ENCODE assay signal across 20 cellular contexts in genomic region chr6:19643713-19644112, GRCh38.
DNase-seq lines count a peak whose midpoint lies in the region; ATAC-seq, FAIRE-seq and TF ChIP-seq lines count a peak whose summit lies in the region.
"Had no signal": no experiment of that assay in that cellular context is flagged by ENCODE, and none has a peak within 500 bp of the region (broad histone marks: within the 10 kb centered on the region; RNA-seq: fewer than 3 reads in every experiment).

No MANE protein-coding gene starts in this region.

- H3K4me3 Mint-ChIP-seq in stimulated activated naive B cell treated with anti-CD40 and anti-IgM and Interleukin-4, amounts not matched to agents 10 μg/mL and 1 μg/mL and 100 μg/mL, for 72 hours: no peak overlapping the region
- H3K4me3 Mint-ChIP-seq: B cell; CD4-positive, alpha-beta T cell; CD8-positive, alpha-beta T cell had no signal

- H3K27ac ChIP-seq in GM12878 (ENCODE audit: control insufficient read depth, insufficient read depth) (no peak overlapping the region), mammary epithelial cell (ENCODE audit: insufficient read depth, low read depth, low read length) (no peak overlapping the region)
- H3K27ac ChIP-seq: 22Rv1; A549; BLaER1 treated with 17β-estradiol and CSF1 and Interleukin-3, amounts not matched to agents 10 nM and 100 nM; C4-2B had no signal

- H3K9ac ChIP-seq in GM12878 (ENCODE audit: control insufficient read depth, insufficient read depth, low read length) (no peak overlapping the region), mammary epithelial cell (ENCODE audit: insufficient read depth, low read length) (no peak overlapping the region)
- H3K9ac ChIP-seq: BLaER1 treated with 17β-estradiol and CSF1 and Interleukin-3, amounts not matched to agents 10 nM and 100 nM had no signal

- H3K27me3 Mint-ChIP-seq in stimulated activated naive B cell treated with anti-CD40 and anti-IgM and Interleukin-4, amounts not matched to agents 10 μg/mL and 1 μg/mL and 100 μg/mL, for 72 hours: no peaks in the 10 kb centered on the region
- H3K27me3 Mint-ChIP-seq: B cell; CD4-positive, alpha-beta T cell had no signal

- POLR2A ChIA-PET in GM12878 (lab: Charles Lee): no interaction called here

- TF ChIP-seq RAD21 in GM12878 (IDR thresholded peaks at IDR 0.05; ENCODE audit: insufficient read depth, low read depth, low read length): no peak

- H2AFZ ChIP-seq in GM12878 (ENCODE audit: control insufficient read depth, low read depth, low read length) (no peak overlapping the region), mammary epithelial cell (ENCODE audit: low read depth, low read length) (no peak overlapping the region)

- H3K36me3 ChIP-seq in GM12878 (ENCODE audit: control insufficient read depth in 2 of 2, insufficient read depth in 2 of 2, low read length in 1 of 2) (no peaks in the 10 kb centered on the region), mammary epithelial cell (ENCODE audit: insufficient read depth, low read length) (no peaks in the 10 kb centered on the region)
- H3K36me3 ChIP-seq: BLaER1 treated with 17β-estradiol and CSF1 and Interleukin-3, amounts not matched to agents 10 nM and 100 nM had no signal

- no peaks in the 10 kb centered on the region for H3K27me3 ChIP-seq in GM12878 (replicated peaks in 1 of 2; ENCODE audit: control insufficient read depth in 2 of 2, insufficient read depth in 2 of 2, low read length in 1 of 2)
- H3K27me3 ChIP-seq in mammary epithelial cell (ENCODE audit: insufficient read depth, low read length): no peaks in the 10 kb centered on the region
- H3K27me3 ChIP-seq: BLaER1 treated with 17β-estradiol and CSF1 and Interleukin-3, amounts not matched to agents 10 nM and 100 nM had no signal

- no peaks in the 10 kb centered on the region for H3K4me1 Mint-ChIP-seq in stimulated activated naive B cell treated with anti-CD40 and anti-IgM and Interleukin-4, amounts not matched to agents 10 μg/mL and 1 μg/mL and 100 μg/mL, for 72 hours
- H3K4me1 Mint-ChIP-seq: B cell had no signal

- H3K4me2 ChIP-seq in GM12878 (ENCODE audit: control insufficient read depth, insufficient read depth): no peak overlapping the region
- no peak overlapping the region for H3K4me2 ChIP-seq in mammary epithelial cell (ENCODE audit: insufficient read depth, low read depth, low read length)
- H3K4me2 ChIP-seq: A549; BLaER1 treated with 17β-estradiol and CSF1 and Interleukin-3, amounts not matched to agents 10 nM and 100 nM had no signal

- intact Hi-C loops in GM12878 (cut with micrococcal nuclease; ENCODE audit: unreplicated experiment) (no loop called here), mammary epithelial cell (cut with micrococcal nuclease) (no loop called here)

- SMC1A ChIA-PET in GM12878 (lab: Charles Lee; ENCODE audit: uncharacterized antibody, unreplicated experiment): no interaction called here

- 0% methylated on average over 2 of the region's 2 CpGs for WGBS in GM12878 (ENCODE audit: insufficient coverage, insufficient replicate concordance, low lambda C conversion rate, missing lambda C conversion rate)
- 21% methylated on average over 2 of the region's 2 CpGs for WGBS in mammary epithelial cell (ENCODE audit: low coverage, missing lambda C conversion rate)

- TF ChIP-seq POLR2A in GM12891 (IDR thresholded peaks at IDR 0.05; ENCODE audit: low read depth, low read length): no peak
- no peak for TF ChIP-seq POLR2A in GM12878 (IDR thresholded peaks at IDR 0.05; ENCODE audit: low read depth, low read length)

- H3K36me3 Mint-ChIP-seq in stimulated activated naive B cell treated with anti-CD40 and anti-IgM and Interleukin-4, amounts not matched to agents 10 μg/mL and 1 μg/mL and 100 μg/mL, for 72 hours: no peaks in the 10 kb centered on the region
- H3K36me3 Mint-ChIP-seq: CD8-positive, alpha-beta T cell had no signal

- no peak for FAIRE-seq in GM12891 (lab: Jason Lieb, UNC)
- FAIRE-seq in GM12878 (lab: Jason Lieb, UNC): no peak
- FAIRE-seq: A549, D721Med, G401.6, GM19239 had no signal

- TF ChIP-seq EP300 in GM12878 (IDR thresholded peaks at IDR 0.05; ENCODE audit: borderline replicate concordance in 1 of 2, control insufficient read depth in 1 of 2, low read depth in 2 of 2, low read length in 2 of 2): no peak

- in situ Hi-C loops in GM12878 (cut with MboI): no loop called here
- in situ Hi-C loops in mammary epithelial cell (cut with MboI; ENCODE audit: low sequenced_read_pairs in 2 of 2): no loop called here

- H3K79me2 ChIP-seq in GM12878 (ENCODE audit: control insufficient read depth, insufficient read depth, low read length) (no peaks in the 10 kb centered on the region), mammary epithelial cell (ENCODE audit: insufficient read depth, low read length) (no peaks in the 10 kb centered on the region)

- RAD21 ChIA-PET in GM12878 (lab: Charles Lee; ENCODE audit: unreplicated experiment): no interaction called here

- H3K4me1 ChIP-seq in GM12878 (ENCODE audit: control insufficient read depth, insufficient read depth, low read length) (no peaks in the 10 kb centered on the region), mammary epithelial cell (ENCODE audit: insufficient read depth, low read length) (no peaks in the 10 kb centered on the region)
- H3K4me1 ChIP-seq: A549; BLaER1 treated with 17β-estradiol and CSF1 and Interleukin-3, amounts not matched to agents 10 nM and 100 nM; Caco-2 had no signal

- H3K9me3 ChIP-seq in GM12878 (replicated peaks; ENCODE audit: control insufficient read depth, insufficient read depth, low read length) (no peaks in the 10 kb centered on the region), mammary epithelial cell (replicated peaks; ENCODE audit: insufficient read depth, low read length) (no peaks in the 10 kb centered on the region)
- H3K9me3 ChIP-seq: A549, Caco-2 had no signal

- peaks cover 0 to 2% of the 10 kb centered on the region in 2 donors for H3K9me3 Mint-ChIP-seq in stimulated activated naive B cell treated with anti-CD40 and anti-IgM and Interleukin-4, amounts not matched to agents 10 μg/mL and 1 μg/mL and 100 μg/mL, for 72 hours
- H3K9me3 Mint-ChIP-seq: CD4-positive, alpha-beta T cell had no signal

- peak; percentile 50; the same call in 2 of the 3 replicates for ATAC-seq in GM12878
- peak; percentile 65 to 71 for ATAC-seq in stimulated activated naive B cell treated with anti-CD40 and anti-IgM and Interleukin-4, amounts not matched to agents 10 μg/mL and 1 μg/mL and 100 μg/mL, for 72 hours (replicated peaks)
- no peak for ATAC-seq in HG03135 (IDR thresholded peaks at IDR 0.05; ENCODE audit: unreplicated experiment)
- ATAC-seq: A549; CD8-positive, alpha-beta T cell had no signal

- no TSS peak for BruUV-seq in GM12878 (replicated peaks; lab: Mats Ljungman, UMichigan)
- no TSS peak for BruUV-seq in mammary epithelial cell (replicated peaks; lab: Mats Ljungman, UMichigan)

- DNase-seq in GM12891 (ENCODE audit: insufficient read length, low spot score) (no peak), GM12878 (ENCODE audit: low read depth, low spot score) (no peak), mammary epithelial cell (no peak)
- DNase-seq in stimulated activated naive B cell treated with anti-CD40 and anti-IgM and Interleukin-4, amounts not matched to agents 10 μg/mL and 1 μg/mL and 100 μg/mL, for 72 hours: no peak
- DNase-seq: AML-193; Caco-2; Calu3; CD4-positive, alpha-beta T cell; CD8-positive, alpha-beta T cell; DMS79 treated with DMSO at 0.1 percent for 48 hours; GF-D8 had no signal

- no peak overlapping the region for H3K27ac Mint-ChIP-seq in stimulated activated naive B cell treated with anti-CD40 and anti-IgM and Interleukin-4, amounts not matched to agents 10 μg/mL and 1 μg/mL and 100 μg/mL, for 72 hours
- H3K27ac Mint-ChIP-seq: B cell; CD4-positive, alpha-beta T cell; CD8-positive, alpha-beta T cell had no signal

- H4K20me1 ChIP-seq in GM12878 (ENCODE audit: control insufficient read depth, insufficient read depth) (no peaks in the 10 kb centered on the region), mammary epithelial cell (ENCODE audit: insufficient read depth, low read length) (no peaks in the 10 kb centered on the region)
- H4K20me1 ChIP-seq: BLaER1 treated with 17β-estradiol and CSF1 and Interleukin-3, amounts not matched to agents 10 nM and 100 nM had no signal

- dilution Hi-C loops in mammary epithelial cell (cut with HindIII; ENCODE audit: low sequenced_read_pairs): no loop called here

- TF ChIP-seq CTCF in GM12878 (IDR thresholded peaks at IDR 0.05 in 2 of 3, conservative IDR thresholded peaks at IDR 0.05 in 1 of 3; ENCODE audit: control insufficient read depth in 2 of 3, extremely low read depth in 1 of 3, insufficient read depth in 1 of 3, low read depth in 3 of 3, low read length in 3 of 3) (no peak), mammary epithelial cell (conservative IDR thresholded peaks at IDR 0.05 in 1 of 2, IDR thresholded peaks at IDR 0.05 in 1 of 2; ENCODE audit: extremely low read depth in 1 of 2, insufficient read depth in 1 of 2, low read depth in 1 of 2, low read length in 2 of 2) (no peak)

- CTCF ChIA-PET in GM12878 (lab: Yijun Ruan, JAX): interaction anchor here (0.6 kb wide), 2 partner anchors 311 to 662 kb away, joined by 3 read pairs; no protein-coding TSS in a partner anchor
- CTCF ChIA-PET in mammary epithelial cell (lab: Charles Lee; ENCODE audit: low non-redundant PET): no interaction called here

- H3K4me3 ChIP-seq in GM12878 (no peak overlapping the region), mammary epithelial cell (replicated peaks in 1 of 3; ENCODE audit: insufficient read depth in 1 of 3, low read depth in 2 of 3, low read length in 3 of 3) (no peak overlapping the region)
- H3K4me3 ChIP-seq: A549; BLaER1 treated with 17β-estradiol and CSF1 and Interleukin-3, amounts not matched to agents 10 nM and 100 nM had no signal

TF ChIP-seq in GM12891, 5 proteins besides CTCF, POLR2A, EP300 and RAD21:
- TF ChIP-seq POLR2AphosphoS5 (IDR thresholded peaks at IDR 0.05; ENCODE audit: low read depth, low read length) (no peak), SPI1 (IDR thresholded peaks at IDR 0.05; ENCODE audit: low read depth, low read length) (0 out of 2 replicates have a peak, but pooled peaks have one; percentile 20)

TF ChIP-seq in GM12878, 131 proteins besides CTCF, POLR2A, EP300 and RAD21:
- TF ChIP-seq NR2F1 (conservative IDR thresholded peaks at IDR 0.05) (peak; percentile 27; the same call in 1 of the 2 replicates), MTA2 (IDR thresholded peaks at IDR 0.05; ENCODE audit: low read depth) (peak; percentile 62; the same call in 1 of the 2 replicates), POU2F2 (IDR thresholded peaks at IDR 0.05; ENCODE audit: borderline replicate concordance, low read depth, low read length) (0 out of 3 replicates have a peak, but pooled peaks have one; percentile 17), ZNF622 (IDR thresholded peaks at IDR 0.05) (no peak), SPI1 (IDR thresholded peaks at IDR 0.05; ENCODE audit: borderline replicate concordance, insufficient read depth, low read depth, low read length) (peak; percentile 37; the same call in 1 of the 2 replicates), PAX5 (IDR thresholded peaks at IDR 0.05; ENCODE audit: borderline replicate concordance, low read depth, low read length) (no peak), IKZF1 (conservative IDR thresholded peaks at IDR 0.05) (0 out of 2 replicates have a peak, but pooled peaks have one; percentile 11)
